ENCODE assay signal across 1 cellular context in the genomic region with DNA sequence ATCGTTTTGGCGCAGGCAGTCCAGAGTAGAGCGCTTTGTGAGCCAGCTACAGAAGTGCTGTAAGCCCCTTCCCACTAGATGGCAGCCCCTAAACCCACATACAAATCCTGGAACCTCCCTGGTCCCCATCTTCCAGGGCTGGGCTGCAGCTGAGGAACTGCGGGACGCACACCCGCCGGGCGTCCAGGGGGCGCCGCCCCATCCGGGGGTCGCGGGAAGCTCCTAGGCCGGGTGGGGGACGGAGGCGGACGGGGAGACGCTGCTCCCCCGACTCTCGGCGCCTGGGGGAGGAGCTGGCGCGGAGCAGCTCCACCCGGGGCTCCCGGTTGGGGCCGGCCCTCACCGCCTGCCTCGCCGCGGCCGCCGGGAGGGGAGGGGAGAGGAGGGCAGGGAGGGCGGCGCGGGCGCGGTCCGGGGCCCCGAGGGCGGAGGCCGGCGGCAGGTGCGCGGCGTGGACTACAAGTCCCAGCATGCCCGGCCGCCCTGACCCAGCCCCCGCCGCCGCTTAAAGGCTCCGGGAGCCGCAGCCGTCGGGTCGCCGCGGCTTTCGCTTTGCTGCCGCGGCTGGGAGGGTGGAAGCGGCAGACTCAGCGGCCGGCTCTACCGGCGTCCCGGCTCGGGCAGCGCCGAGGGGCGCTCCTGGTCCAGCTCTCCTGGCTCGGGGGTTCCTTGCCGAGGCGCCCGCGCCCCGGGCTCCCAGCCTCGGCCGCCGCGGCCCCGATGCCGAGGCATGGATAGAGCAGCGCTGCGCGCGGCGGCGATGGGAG.
TF ChIP-seq lines count a peak whose summit lies in the region.

A gene (plus strand): TSS at position 535 of the 767 bp plus-strand sequence. CDS start 196 bp downstream, at position 731.

TF ChIP-seq in K562, 482 proteins besides CTCF, POLR2A, EP300 and RAD21 (continued from another document and continues in another):
- peak; percentile 91 for TF ChIP-seq NCOA6 (IDR thresholded peaks at IDR 0.05)
- TF ChIP-seq, protein P1, sequence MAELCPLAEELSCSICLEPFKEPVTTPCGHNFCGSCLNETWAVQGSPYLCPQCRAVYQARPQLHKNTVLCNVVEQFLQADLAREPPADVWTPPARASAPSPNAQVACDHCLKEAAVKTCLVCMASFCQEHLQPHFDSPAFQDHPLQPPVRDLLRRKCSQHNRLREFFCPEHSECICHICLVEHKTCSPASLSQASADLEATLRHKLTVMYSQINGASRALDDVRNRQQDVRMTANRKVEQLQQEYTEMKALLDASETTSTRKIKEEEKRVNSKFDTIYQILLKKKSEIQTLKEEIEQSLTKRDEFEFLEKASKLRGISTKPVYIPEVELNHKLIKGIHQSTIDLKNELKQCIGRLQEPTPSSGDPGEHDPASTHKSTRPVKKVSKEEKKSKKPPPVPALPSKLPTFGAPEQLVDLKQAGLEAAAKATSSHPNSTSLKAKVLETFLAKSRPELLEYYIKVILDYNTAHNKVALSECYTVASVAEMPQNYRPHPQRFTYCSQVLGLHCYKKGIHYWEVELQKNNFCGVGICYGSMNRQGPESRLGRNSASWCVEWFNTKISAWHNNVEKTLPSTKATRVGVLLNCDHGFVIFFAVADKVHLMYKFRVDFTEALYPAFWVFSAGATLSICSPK (IDR thresholded peaks at IDR 0.05; ENCODE audit: borderline replicate concordance), result no peak
- peak; percentile 29 for TF ChIP-seq BRD9 (IDR thresholded peaks at IDR 0.05; ENCODE audit: low read depth, partially characterized antibody)
- TF ChIP-seq EGR1 (conservative IDR thresholded peaks at IDR 0.05), result no peak
- TF ChIP-seq, protein P2, sequence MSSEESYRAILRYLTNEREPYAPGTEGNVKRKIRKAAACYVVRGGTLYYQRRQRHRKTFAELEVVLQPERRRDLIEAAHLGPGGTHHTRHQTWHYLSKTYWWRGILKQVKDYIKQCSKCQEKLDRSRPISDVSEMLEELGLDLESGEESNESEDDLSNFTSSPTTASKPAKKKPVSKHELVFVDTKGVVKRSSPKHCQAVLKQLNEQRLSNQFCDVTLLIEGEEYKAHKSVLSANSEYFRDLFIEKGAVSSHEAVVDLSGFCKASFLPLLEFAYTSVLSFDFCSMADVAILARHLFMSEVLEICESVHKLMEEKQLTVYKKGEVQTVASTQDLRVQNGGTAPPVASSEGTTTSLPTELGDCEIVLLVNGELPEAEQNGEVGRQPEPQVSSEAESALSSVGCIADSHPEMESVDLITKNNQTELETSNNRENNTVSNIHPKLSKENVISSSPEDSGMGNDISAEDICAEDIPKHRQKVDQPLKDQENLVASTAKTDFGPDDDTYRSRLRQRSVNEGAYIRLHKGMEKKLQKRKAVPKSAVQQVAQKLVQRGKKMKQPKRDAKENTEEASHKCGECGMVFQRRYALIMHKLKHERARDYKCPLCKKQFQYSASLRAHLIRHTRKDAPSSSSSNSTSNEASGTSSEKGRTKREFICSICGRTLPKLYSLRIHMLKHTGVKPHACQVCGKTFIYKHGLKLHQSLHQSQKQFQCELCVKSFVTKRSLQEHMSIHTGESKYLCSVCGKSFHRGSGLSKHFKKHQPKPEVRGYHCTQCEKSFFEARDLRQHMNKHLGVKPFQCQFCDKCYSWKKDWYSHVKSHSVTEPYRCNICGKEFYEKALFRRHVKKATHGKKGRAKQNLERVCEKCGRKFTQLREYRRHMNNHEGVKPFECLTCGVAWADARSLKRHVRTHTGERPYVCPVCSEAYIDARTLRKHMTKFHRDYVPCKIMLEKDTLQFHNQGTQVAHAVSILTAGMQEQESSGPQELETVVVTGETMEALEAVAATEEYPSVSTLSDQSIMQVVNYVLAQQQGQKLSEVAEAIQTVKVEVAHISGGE (CRISPR knock-in tag; IDR thresholded peaks at IDR 0.05), result 0 out of 6 replicates have a peak, but pooled peaks of 1 of the 3 experiments have one; percentile 17
- no peak for TF ChIP-seq SREBF2 (CRISPR knock-in tag; IDR thresholded peaks at IDR 0.05)
- TF ChIP-seq ZNF551 (CRISPR knock-in tag; IDR thresholded peaks at IDR 0.05), result no peak
- no peak for TF ChIP-seq BCL6 (CRISPR knock-in tag; IDR thresholded peaks at IDR 0.05)
- peak in 1 of 2 experiments; percentile 26; a peak in 1 of 4 replicates for TF ChIP-seq SIN3A (IDR thresholded peaks at IDR 0.05; ENCODE audit: borderline replicate concordance in 2 of 2, control insufficient read depth in 1 of 2, low read depth in 2 of 2, low read length in 2 of 2)
- peak; percentile 66 for TF ChIP-seq TBP (optimal IDR thresholded peaks at IDR 0.05; ENCODE audit: low read depth, low read length)
- TF ChIP-seq SIX5 (IDR thresholded peaks at IDR 0.05; ENCODE audit: borderline replicate concordance in 1 of 2, insufficient read depth in 1 of 2, low read depth in 1 of 2, low read length in 2 of 2), result peak; percentile 55 to 58; a peak in 3 of 4 replicates
- TF ChIP-seq ATF1 (CRISPR knock-in tag; IDR thresholded peaks at IDR 0.05), result no peak
- TF ChIP-seq ATF1 (tag; IDR thresholded peaks at IDR 0.05), result peak; percentile 47
- peak; percentile 48; the same call in 1 of the 2 replicates for TF ChIP-seq CBX1 (IDR thresholded peaks at IDR 0.05; ENCODE audit: low read depth)
- peak; percentile 43; the same call in 1 of the 2 replicates for TF ChIP-seq NFIC (IDR thresholded peaks at IDR 0.05)
- peak; percentile 87 for TF ChIP-seq RBFOX2 (IDR thresholded peaks at IDR 0.05; ENCODE audit: low read depth, low read length)
- peak; percentile 53; the same call in 1 of the 2 replicates for TF ChIP-seq PHF8 (IDR thresholded peaks at IDR 0.05; ENCODE audit: borderline replicate concordance, low read length)
- TF ChIP-seq KLF16 (IDR thresholded peaks at IDR 0.05), result peak; percentile 65
- TF ChIP-seq, protein P3, sequence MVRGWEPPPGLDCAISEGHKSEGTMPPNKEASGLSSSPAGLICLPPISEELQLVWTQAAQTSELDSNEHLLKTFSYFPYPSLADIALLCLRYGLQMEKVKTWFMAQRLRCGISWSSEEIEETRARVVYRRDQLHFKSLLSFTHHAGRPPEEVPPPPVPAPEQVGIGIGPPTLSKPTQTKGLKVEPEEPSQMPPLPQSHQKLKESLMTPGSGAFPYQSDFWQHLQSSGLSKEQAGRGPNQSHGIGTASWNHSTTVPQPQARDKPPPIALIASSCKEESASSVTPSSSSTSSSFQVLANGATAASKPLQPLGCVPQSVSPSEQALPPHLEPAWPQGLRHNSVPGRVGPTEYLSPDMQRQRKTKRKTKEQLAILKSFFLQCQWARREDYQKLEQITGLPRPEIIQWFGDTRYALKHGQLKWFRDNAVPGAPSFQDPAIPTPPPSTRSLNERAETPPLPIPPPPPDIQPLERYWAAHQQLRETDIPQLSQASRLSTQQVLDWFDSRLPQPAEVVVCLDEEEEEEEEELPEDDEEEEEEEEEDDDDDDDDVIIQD (CRISPR knock-in tag; IDR thresholded peaks at IDR 0.05), result no peak
- TF ChIP-seq ZNF253 (CRISPR knock-in tag; conservative IDR thresholded peaks at IDR 0.05), result no peak
- TF ChIP-seq, protein P4, sequence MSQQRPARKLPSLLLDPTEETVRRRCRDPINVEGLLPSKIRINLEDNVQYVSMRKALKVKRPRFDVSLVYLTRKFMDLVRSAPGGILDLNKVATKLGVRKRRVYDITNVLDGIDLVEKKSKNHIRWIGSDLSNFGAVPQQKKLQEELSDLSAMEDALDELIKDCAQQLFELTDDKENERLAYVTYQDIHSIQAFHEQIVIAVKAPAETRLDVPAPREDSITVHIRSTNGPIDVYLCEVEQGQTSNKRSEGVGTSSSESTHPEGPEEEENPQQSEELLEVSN (IDR thresholded peaks at IDR 0.05; ENCODE audit: borderline replicate concordance in 1 of 2, extremely low read depth in 1 of 2, insufficient read depth in 1 of 2, insufficient read length in 1 of 2, low read depth in 1 of 2, low read length in 1 of 2, poor library complexity in 1 of 2, severe bottlenecking in 1 of 2), result peak in 1 of 2 experiments; percentile 49
- no peak for TF ChIP-seq ZFP30 (CRISPR knock-in tag; IDR thresholded peaks at IDR 0.05; ENCODE audit: borderline replicate concordance)
- TF ChIP-seq, protein P5, sequence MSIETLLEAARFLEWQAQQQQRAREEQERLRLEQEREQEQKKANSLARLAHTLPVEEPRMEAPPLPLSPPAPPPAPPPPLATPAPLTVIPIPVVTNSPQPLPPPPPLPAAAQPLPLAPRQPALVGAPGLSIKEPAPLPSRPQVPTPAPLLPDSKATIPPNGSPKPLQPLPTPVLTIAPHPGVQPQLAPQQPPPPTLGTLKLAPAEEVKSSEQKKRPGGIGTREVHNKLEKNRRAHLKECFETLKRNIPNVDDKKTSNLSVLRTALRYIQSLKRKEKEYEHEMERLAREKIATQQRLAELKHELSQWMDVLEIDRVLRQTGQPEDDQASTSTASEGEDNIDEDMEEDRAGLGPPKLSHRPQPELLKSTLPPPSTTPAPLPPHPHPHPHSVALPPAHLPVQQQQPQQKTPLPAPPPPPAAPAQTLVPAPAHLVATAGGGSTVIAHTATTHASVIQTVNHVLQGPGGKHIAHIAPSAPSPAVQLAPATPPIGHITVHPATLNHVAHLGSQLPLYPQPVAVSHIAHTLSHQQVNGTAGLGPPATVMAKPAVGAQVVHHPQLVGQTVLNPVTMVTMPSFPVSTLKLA (conservative IDR thresholded peaks at IDR 0.05), result peak in 1 of 2 experiments; percentile 14; a peak in 1 of 4 replicates
- TF ChIP-seq FOXP1 (CRISPR knock-in tag; IDR thresholded peaks at IDR 0.05), result peak; percentile 36; the same call in 1 of the 2 replicates
- peak; percentile 54 for TF ChIP-seq TAF1 (IDR thresholded peaks at IDR 0.05; ENCODE audit: control insufficient read depth, extremely low read depth, insufficient read depth, low read length, severe bottlenecking)
- TF ChIP-seq, protein P6, sequence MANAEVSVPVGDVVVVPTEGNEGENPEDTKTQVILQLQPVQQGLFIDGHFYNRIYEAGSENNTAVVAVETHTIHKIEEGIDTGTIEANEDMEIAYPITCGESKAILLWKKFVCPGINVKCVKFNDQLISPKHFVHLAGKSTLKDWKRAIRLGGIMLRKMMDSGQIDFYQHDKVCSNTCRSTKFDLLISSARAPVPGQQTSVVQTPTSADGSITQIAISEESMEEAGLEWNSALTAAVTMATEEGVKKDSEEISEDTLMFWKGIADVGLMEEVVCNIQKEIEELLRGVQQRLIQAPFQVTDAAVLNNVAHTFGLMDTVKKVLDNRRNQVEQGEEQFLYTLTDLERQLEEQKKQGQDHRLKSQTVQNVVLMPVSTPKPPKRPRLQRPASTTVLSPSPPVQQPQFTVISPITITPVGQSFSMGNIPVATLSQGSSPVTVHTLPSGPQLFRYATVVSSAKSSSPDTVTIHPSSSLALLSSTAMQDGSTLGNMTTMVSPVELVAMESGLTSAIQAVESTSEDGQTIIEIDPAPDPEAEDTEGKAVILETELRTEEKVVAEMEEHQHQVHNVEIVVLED (CRISPR knock-in tag; IDR thresholded peaks at IDR 0.05), result peak; percentile 84
- TF ChIP-seq RBBP5 (IDR thresholded peaks at IDR 0.05; ENCODE audit: borderline replicate concordance, insufficient read depth, low read length, poor library complexity, severe bottlenecking), result peak; percentile 85
- no peak for TF ChIP-seq STAT5B (CRISPR knock-in tag; IDR thresholded peaks at IDR 0.05)
- peak; percentile 47; the same call in 1 of the 2 replicates for TF ChIP-seq TARDBP (IDR thresholded peaks at IDR 0.05)
- peak; percentile 80; the same call in 1 of the 2 replicates for TF ChIP-seq RB1 (IDR thresholded peaks at IDR 0.05; ENCODE audit: low read depth)
- peak; percentile 51; the same call in 1 of the 2 replicates for TF ChIP-seq SPI1 (IDR thresholded peaks at IDR 0.05; ENCODE audit: borderline replicate concordance, low read depth, low read length)
- peak; percentile 74 for TF ChIP-seq SMAD4 (CRISPR knock-in tag; conservative IDR thresholded peaks at IDR 0.05)
- TF ChIP-seq KDM2B (CRISPR knock-in tag; IDR thresholded peaks at IDR 0.05), result 0 out of 2 replicates have a peak, but pooled peaks have one; percentile 52
- TF ChIP-seq, protein P7, sequence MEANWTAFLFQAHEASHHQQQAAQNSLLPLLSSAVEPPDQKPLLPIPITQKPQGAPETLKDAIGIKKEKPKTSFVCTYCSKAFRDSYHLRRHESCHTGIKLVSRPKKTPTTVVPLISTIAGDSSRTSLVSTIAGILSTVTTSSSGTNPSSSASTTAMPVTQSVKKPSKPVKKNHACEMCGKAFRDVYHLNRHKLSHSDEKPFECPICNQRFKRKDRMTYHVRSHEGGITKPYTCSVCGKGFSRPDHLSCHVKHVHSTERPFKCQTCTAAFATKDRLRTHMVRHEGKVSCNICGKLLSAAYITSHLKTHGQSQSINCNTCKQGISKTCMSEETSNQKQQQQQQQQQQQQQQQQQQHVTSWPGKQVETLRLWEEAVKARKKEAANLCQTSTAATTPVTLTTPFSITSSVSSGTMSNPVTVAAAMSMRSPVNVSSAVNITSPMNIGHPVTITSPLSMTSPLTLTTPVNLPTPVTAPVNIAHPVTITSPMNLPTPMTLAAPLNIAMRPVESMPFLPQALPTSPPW (CRISPR knock-in tag; IDR thresholded peaks at IDR 0.05), result peak; percentile 87
